ENCODE assay signal across 9 cellular contexts in the genomic region with DNA sequence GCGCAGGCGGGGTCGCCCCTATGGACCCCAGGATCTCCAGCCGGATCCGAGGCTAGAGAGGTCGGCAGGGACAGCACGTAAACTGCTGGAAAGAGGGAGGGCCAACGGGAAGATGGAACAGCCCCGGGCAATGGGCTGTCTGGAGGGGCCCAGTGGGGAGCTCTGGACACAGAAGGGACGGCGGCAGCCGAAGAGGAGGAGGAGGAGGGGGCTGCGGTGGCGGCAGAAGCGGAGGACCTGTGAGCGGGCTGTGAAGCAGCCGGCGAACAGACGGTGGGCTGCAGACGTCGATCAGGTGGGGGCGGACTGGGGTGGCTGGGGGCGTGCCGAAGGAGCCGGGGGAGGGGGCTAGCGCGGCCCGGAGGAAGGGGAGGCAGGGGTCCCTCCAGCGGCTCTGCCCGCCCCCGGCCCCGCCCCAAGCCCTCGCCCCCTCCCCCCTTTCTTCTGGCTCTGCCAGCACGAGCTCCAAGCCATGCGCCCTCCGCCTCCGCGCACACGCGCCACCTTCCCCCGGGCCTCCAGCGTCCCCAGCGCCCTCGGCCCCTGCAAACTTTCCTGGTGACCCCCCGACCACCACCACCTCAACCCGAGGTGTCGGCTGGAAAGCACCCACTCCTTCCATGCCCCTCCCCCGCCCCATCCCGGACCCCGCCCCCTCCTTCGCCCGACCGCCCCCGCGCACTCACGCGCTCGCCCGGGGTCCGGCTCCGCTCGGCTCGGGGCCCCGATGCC. TPM values are rescaled to one million over a fixed set of nuclear protein-coding genes. Genes with fewer than 3 reads are reported as not detected.
A peak's percentile ranks its signal among the peaks of the same experiment; 100 is the strongest.
DNase-seq lines count a peak whose midpoint lies in the region; ATAC-seq and TF ChIP-seq lines count a peak whose summit lies in the region.
"Had no signal": no experiment of that assay in that cellular context is flagged by ENCODE, and none has a peak within 500 bp of the region (broad histone marks: within the 10 kb centered on the region; RNA-seq: fewer than 3 reads in every experiment).

No MANE protein-coding gene starts in this region.

- TF ChIP-seq CTCF in CD14-positive monocyte (IDR thresholded peaks at IDR 0.05) (no peak), astrocyte of the cerebellum (IDR thresholded peaks at IDR 0.05; ENCODE audit: low read depth, low read length, missing control alignments) (no peak)

- H3K27me3 Mint-ChIP-seq in CD14-positive monocyte (ENCODE audit: low read depth in 3 of 3): peaks cover 0 to 5% (median 1%) of the 10 kb centered on the region in 3 donors

- H3K4me1 ChIP-seq in iPS-18a (ENCODE audit: control insufficient read depth, low read depth, low read length) (peaks cover 25% of the 10 kb centered on the region), skeletal muscle tissue (ENCODE audit: control insufficient read depth in 3 of 3, insufficient read depth in 3 of 3, low read length in 3 of 3) (peaks cover 46 to 55% (median 47%) of the 10 kb centered on the region in 3 donors)

- H3K4me3 ChIP-seq in astrocyte of the cerebellum (ENCODE audit: low read depth, low read length) (peak overlapping the region; percentile 55), iPS-18a (ENCODE audit: low read length) (peak overlapping the region; percentile 86), skeletal muscle tissue (ENCODE audit: low read length in 3 of 3) (peak overlapping the region; percentile 78 to 83 (median 82))

- DNase-seq in CD14-positive monocyte (ENCODE audit: low spot score) (no peak), NCI-H82 (lab: John Stamatoyannopoulos, UW) (peak; percentile 86), astrocyte of the cerebellum (ENCODE audit: low read depth) (no peak), SIG-M5 treated with dmso at 0.1 percent for 504 hours (lab: John Stamatoyannopoulos, UW; ENCODE audit: unreplicated experiment) (no peak)

- ATAC-seq in GM19467 (IDR thresholded peaks at IDR 0.05; ENCODE audit: unreplicated experiment) (peak; percentile 7), GM21576 (IDR thresholded peaks at IDR 0.05; ENCODE audit: unreplicated experiment) (no peak)

- peaks cover 28 to 34% of the 10 kb centered on the region in 2 donors for H3K36me3 Mint-ChIP-seq in CD14-positive monocyte

- no peaks in the 10 kb centered on the region for H3K9me3 Mint-ChIP-seq in CD14-positive monocyte

- H3K36me3 ChIP-seq in iPS-18a (ENCODE audit: control insufficient read depth, low read depth, low read length) (peaks cover 52% of the 10 kb centered on the region), skeletal muscle tissue (ENCODE audit: control insufficient read depth in 3 of 3, insufficient read depth in 3 of 3, low read length in 3 of 3) (peaks cover 30 to 39% (median 36%) of the 10 kb centered on the region in 3 donors)

- H3K9ac ChIP-seq in iPS-18a (ENCODE audit: low read length) (peak overlapping the region; percentile 76), skeletal muscle tissue (ENCODE audit: low read depth in 1 of 3, low read length in 3 of 3) (peak overlapping the region; percentile 82 to 84 (median 84))

- in situ Hi-C loops in astrocyte of the cerebellum (cut with HindIII; ENCODE audit: low sequenced_read_pairs): no loop called here

- peak overlapping the region; percentile 82 to 89 for H3K4me3 Mint-ChIP-seq in CD14-positive monocyte

- peaks cover 24% of the 10 kb centered on the region for H3K4me1 Mint-ChIP-seq in CD14-positive monocyte

- intact Hi-C loops in CD14-positive monocyte (cut with micrococcal nuclease): no loop called here

- H3K9me3 ChIP-seq in iPS-18a (ENCODE audit: control insufficient read depth, low read depth, low read length) (no peaks in the 10 kb centered on the region), skeletal muscle tissue (ENCODE audit: control insufficient read depth in 3 of 3, low read length in 3 of 3) (no peaks in the 10 kb centered on the region)

- H3K27me3 ChIP-seq in iPS-18a (ENCODE audit: control insufficient read depth, insufficient read depth, low read length) (no peaks in the 10 kb centered on the region), skeletal muscle tissue (ENCODE audit: control insufficient read depth in 3 of 3, insufficient read depth in 3 of 3, low read length in 3 of 3) (no peaks in the 10 kb centered on the region)

- peak overlapping the region in 5 of 7 donors; percentile 47 to 90 (median 63) for H3K27ac Mint-ChIP-seq in CD14-positive monocyte

- no peak overlapping the region for H3K27ac ChIP-seq in iPS-18a (ENCODE audit: low read length)
- peak overlapping the region; percentile 95 for H3K27ac ChIP-seq in skeletal muscle tissue (ENCODE audit: low read depth, low read length)

RNA-seq across cellular contexts. Expression of gene TNKS1BP1, which starts 0.4 kb away (rescaled TPM):
- polyA plus RNA-seq in CD14-positive monocyte: under 1 TPM; 0.29 to 0.50 TPM
- 65.2 TPM for total RNA-seq in skeletal muscle tissue

RNA-seq across cellular contexts. Expression of gene SSRP1, which starts 11.4 kb away (rescaled TPM):
- 10 to 100 TPM in 1 of 2 donors, 1 to 10 TPM in 1; 9.8 to 14.7 TPM for polyA plus RNA-seq in CD14-positive monocyte
- total RNA-seq in skeletal muscle tissue: 38.6 TPM

RNA-seq across cellular contexts. Expression of gene P2RX3, which starts 13.8 kb away (rescaled TPM):
- not detected for polyA plus RNA-seq in CD14-positive monocyte
- 1.6 TPM for total RNA-seq in skeletal muscle tissue
- total RNA-seq: NCI-H460 had no signal

RNA-seq across cellular contexts. Expression of gene PRG3, which starts 56.6 kb away (rescaled TPM):
- polyA plus RNA-seq in CD14-positive monocyte: not detected
- 2.6 TPM for total RNA-seq in skeletal muscle tissue
- total RNA-seq: NCI-H460 had no signal
